Comparison of ENCODE assay signal across 1 cellular context in the genomic region with DNA sequence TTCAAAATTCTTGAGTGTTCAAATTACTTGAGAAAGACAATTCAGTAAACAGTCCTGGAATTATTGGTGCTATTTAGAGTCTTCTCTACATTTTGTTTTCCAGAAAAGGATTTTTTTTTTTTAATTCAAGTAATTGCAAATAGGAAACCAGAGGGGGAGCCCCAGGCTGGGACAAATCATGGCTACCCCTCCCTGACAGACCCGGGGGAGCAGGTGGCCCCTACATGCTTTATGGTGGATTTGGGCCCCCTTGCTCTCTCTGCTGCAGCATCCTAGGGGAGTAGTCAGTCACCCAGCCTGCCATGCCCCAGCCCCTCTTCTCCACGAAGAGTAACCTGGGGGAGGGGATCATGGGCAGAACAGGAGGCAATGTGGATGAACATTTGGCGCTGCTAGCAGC.
A peak's percentile ranks its signal among the peaks of the same experiment; 100 is the strongest.
TF ChIP-seq lines count a peak whose summit lies in the region.

No MANE protein-coding gene starts in this region.

TF ChIP-seq in K562, 482 proteins besides CTCF, POLR2A, EP300 and RAD21:
- TF ChIP-seq XRCC4 (IDR thresholded peaks at IDR 0.05; ENCODE audit: extremely low read depth, insufficient read depth, insufficient read length) (no peak), PCBP2 (IDR thresholded peaks at IDR 0.05; ENCODE audit: low read depth, low read length, poor library complexity, severe bottlenecking) (no peak), ZNF764 (CRISPR knock-in tag; IDR thresholded peaks at IDR 0.05; ENCODE audit: low read depth) (no peak), MEF2D (tag; conservative IDR thresholded peaks at IDR 0.05; ENCODE audit: low read depth) (no peak), ZNF384 (IDR thresholded peaks at IDR 0.05; ENCODE audit: low read depth, low read length) (peak; percentile 66; the same call in 1 of the 2 replicates), DNMT1 (IDR thresholded peaks at IDR 0.05) (no peak)
- TF ChIP-seq, protein P1, sequence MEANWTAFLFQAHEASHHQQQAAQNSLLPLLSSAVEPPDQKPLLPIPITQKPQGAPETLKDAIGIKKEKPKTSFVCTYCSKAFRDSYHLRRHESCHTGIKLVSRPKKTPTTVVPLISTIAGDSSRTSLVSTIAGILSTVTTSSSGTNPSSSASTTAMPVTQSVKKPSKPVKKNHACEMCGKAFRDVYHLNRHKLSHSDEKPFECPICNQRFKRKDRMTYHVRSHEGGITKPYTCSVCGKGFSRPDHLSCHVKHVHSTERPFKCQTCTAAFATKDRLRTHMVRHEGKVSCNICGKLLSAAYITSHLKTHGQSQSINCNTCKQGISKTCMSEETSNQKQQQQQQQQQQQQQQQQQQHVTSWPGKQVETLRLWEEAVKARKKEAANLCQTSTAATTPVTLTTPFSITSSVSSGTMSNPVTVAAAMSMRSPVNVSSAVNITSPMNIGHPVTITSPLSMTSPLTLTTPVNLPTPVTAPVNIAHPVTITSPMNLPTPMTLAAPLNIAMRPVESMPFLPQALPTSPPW (CRISPR knock-in tag; IDR thresholded peaks at IDR 0.05): peak; percentile 62
TF ChIP-seq in K562: peak in this region for 2.
